In genomic region chr16:68910051-68910450, GRCh38 we compare ENCODE assay signal across 21 cellular contexts.
DNase-seq lines count a peak whose midpoint lies in the region; ATAC-seq and TF ChIP-seq lines count a peak whose summit lies in the region.
"Had no signal": no experiment of that assay in that cellular context is flagged by ENCODE, and none has a peak within 500 bp of the region (broad histone marks: within the 10 kb centered on the region; RNA-seq: fewer than 3 reads in every experiment).

No MANE protein-coding gene starts in this region.

- H3K4me3 Mint-ChIP-seq in neural crest cell = no peak overlapping the region
- H3K4me3 Mint-ChIP-seq in activated CD4-positive, alpha-beta memory T cell treated with anti-CD3 and anti-CD28 coated beads, Interleukin-2, amount 10 ng/mL, durations not matched to agents 7 days and 5 days = no peak overlapping the region
- H3K4me3 Mint-ChIP-seq in natural killer cell treated with Interleukin-12 subunit alpha and Interleukin-12 subunit beta and Interleukin-15 and Interleukin-18, amount 100 ng/mL, for 72 hours = no peak overlapping the region
- H3K4me3 Mint-ChIP-seq: activated CD8-positive, alpha-beta T cell treated with anti-CD3 and anti-CD28 coated beads for 36 hours; stimulated activated memory B cell treated with anti-CD40 and anti-IgM and Interleukin-4, amounts not matched to agents 10 μg/mL and 1 μg/mL and 100 μg/mL, for 72 hours had no signal

- CTCF ChIA-PET in activated CD4-positive, alpha-beta memory T cell treated with anti-CD3 and anti-CD28 coated beads, Interleukin-2, amount 10 ng/mL, durations not matched to agents 7 days and 5 days (lab: Charles Lee) = no interaction called here

- DNase-seq in DMS153 treated with DMSO at 0.1 percent for 48 hours (lab: John Stamatoyannopoulos, UW; ENCODE audit: unreplicated experiment) = peak; percentile 26
- DNase-seq in NCI-H146 (lab: John Stamatoyannopoulos, UW) = peak; percentile 82
- peak; percentile 3 for DNase-seq in NCI-H774 (lab: John Stamatoyannopoulos, UW)
- peak; percentile 3 for DNase-seq in neural crest cell (ENCODE audit: low read depth, low spot score)
- DNase-seq in GM19238 (ENCODE audit: insufficient read length, low spot score) = no peak
- DNase-seq in activated CD4-positive, alpha-beta memory T cell treated with anti-CD3 and anti-CD28 coated beads, Interleukin-2, amount 10 ng/mL, durations not matched to agents 7 days and 5 days = no peak
- no peak for DNase-seq in natural killer cell treated with Interleukin-12 subunit alpha and Interleukin-12 subunit beta and Interleukin-15 and Interleukin-18, amount 100 ng/mL, for 72 hours (ENCODE audit: low spot score)
- DNase-seq: activated CD4-positive, CD25-positive, alpha-beta regulatory T cell; activated CD8-positive, alpha-beta T cell treated with anti-CD3 and anti-CD28 coated beads for 36 hours; activated naive CD4-positive, alpha-beta T cell treated with Interleukin-2 at 50 U/mL for 16 hours; activated T-cell treated with anti-CD3 and anti-CD28 coated beads, Interleukin-2, amount 50 U/mL, for 1 hour; dermis blood vessel endothelial cell; DMS53; GF-D8; lower lobe of right lung; NCI-H226; ovary; T1000 had no signal

- no peaks in the 10 kb centered on the region for H3K9me3 Mint-ChIP-seq in neural crest cell
- no peaks in the 10 kb centered on the region for H3K9me3 Mint-ChIP-seq in activated CD4-positive, alpha-beta memory T cell treated with anti-CD3 and anti-CD28 coated beads, Interleukin-2, amount 10 ng/mL, durations not matched to agents 7 days and 5 days
- no peaks in the 10 kb centered on the region for H3K9me3 Mint-ChIP-seq in natural killer cell treated with Interleukin-12 subunit alpha and Interleukin-12 subunit beta and Interleukin-15 and Interleukin-18, amount 100 ng/mL, for 72 hours
- H3K9me3 Mint-ChIP-seq: activated CD8-positive, alpha-beta T cell treated with anti-CD3 and anti-CD28 coated beads for 36 hours; stimulated activated memory B cell treated with anti-CD40 and anti-IgM and Interleukin-4, amounts not matched to agents 10 μg/mL and 1 μg/mL and 100 μg/mL, for 72 hours had no signal

- ATAC-seq in HG02885 (IDR thresholded peaks at IDR 0.05; ENCODE audit: poor library complexity, unreplicated experiment) = no peak
- no peak for ATAC-seq in natural killer cell treated with Interleukin-12 subunit alpha and Interleukin-12 subunit beta and Interleukin-15 and Interleukin-18, amount 100 ng/mL, for 72 hours
- ATAC-seq: activated CD8-positive, alpha-beta T cell treated with anti-CD3 and anti-CD28 coated beads for 36 hours; K562; lower lobe of right lung; stimulated activated memory B cell treated with anti-CD40 and anti-IgM and Interleukin-4, amounts not matched to agents 10 μg/mL and 1 μg/mL and 100 μg/mL, for 72 hours had no signal

- H3K4me1 Mint-ChIP-seq in neural crest cell = peaks cover 20% of the 10 kb centered on the region
- H3K4me1 Mint-ChIP-seq in activated CD4-positive, alpha-beta memory T cell treated with anti-CD3 and anti-CD28 coated beads, Interleukin-2, amount 10 ng/mL, durations not matched to agents 7 days and 5 days = no peaks in the 10 kb centered on the region
- no peaks in the 10 kb centered on the region for H3K4me1 Mint-ChIP-seq in natural killer cell treated with Interleukin-12 subunit alpha and Interleukin-12 subunit beta and Interleukin-15 and Interleukin-18, amount 100 ng/mL, for 72 hours (ENCODE audit: low read depth in 2 of 2)
- H3K4me1 Mint-ChIP-seq: stimulated activated memory B cell treated with anti-CD40 and anti-IgM and Interleukin-4, amounts not matched to agents 10 μg/mL and 1 μg/mL and 100 μg/mL, for 72 hours had no signal

- H3K27ac Mint-ChIP-seq in neural crest cell (ENCODE audit: unreplicated experiment) = no peak overlapping the region
- no peak overlapping the region for H3K27ac Mint-ChIP-seq in activated CD4-positive, alpha-beta memory T cell treated with anti-CD3 and anti-CD28 coated beads, Interleukin-2, amount 10 ng/mL, durations not matched to agents 7 days and 5 days
- no peak overlapping the region for H3K27ac Mint-ChIP-seq in natural killer cell treated with Interleukin-12 subunit alpha and Interleukin-12 subunit beta and Interleukin-15 and Interleukin-18, amount 100 ng/mL, for 72 hours
- H3K27ac Mint-ChIP-seq: activated CD8-positive, alpha-beta T cell treated with anti-CD3 and anti-CD28 coated beads for 36 hours; stimulated activated memory B cell treated with anti-CD40 and anti-IgM and Interleukin-4, amounts not matched to agents 10 μg/mL and 1 μg/mL and 100 μg/mL, for 72 hours had no signal

- H3K27me3 Mint-ChIP-seq in neural crest cell (ENCODE audit: low read depth) = peaks cover 10% of the 10 kb centered on the region
- H3K27me3 Mint-ChIP-seq in activated CD4-positive, alpha-beta memory T cell treated with anti-CD3 and anti-CD28 coated beads, Interleukin-2, amount 10 ng/mL, durations not matched to agents 7 days and 5 days = no peaks in the 10 kb centered on the region
- H3K27me3 Mint-ChIP-seq in natural killer cell treated with Interleukin-12 subunit alpha and Interleukin-12 subunit beta and Interleukin-15 and Interleukin-18, amount 100 ng/mL, for 72 hours = no peaks in the 10 kb centered on the region
- H3K27me3 Mint-ChIP-seq: activated CD8-positive, alpha-beta T cell treated with anti-CD3 and anti-CD28 coated beads for 36 hours; stimulated activated memory B cell treated with anti-CD40 and anti-IgM and Interleukin-4, amounts not matched to agents 10 μg/mL and 1 μg/mL and 100 μg/mL, for 72 hours had no signal

- no peak for TF ChIP-seq CTCF in neural crest cell (conservative IDR thresholded peaks at IDR 0.05)

- H3K36me3 Mint-ChIP-seq in neural crest cell (ENCODE audit: low read depth) = peaks cover 2% of the 10 kb centered on the region
- H3K36me3 Mint-ChIP-seq in activated CD4-positive, alpha-beta memory T cell treated with anti-CD3 and anti-CD28 coated beads, Interleukin-2, amount 10 ng/mL, durations not matched to agents 7 days and 5 days (ENCODE audit: low read depth) = peaks cover 7% of the 10 kb centered on the region
- H3K36me3 Mint-ChIP-seq in natural killer cell treated with Interleukin-12 subunit alpha and Interleukin-12 subunit beta and Interleukin-15 and Interleukin-18, amount 100 ng/mL, for 72 hours = no peaks in the 10 kb centered on the region

- POLR2A ChIA-PET in activated CD4-positive, alpha-beta memory T cell treated with anti-CD3 and anti-CD28 coated beads, Interleukin-2, amount 10 ng/mL, durations not matched to agents 7 days and 5 days (lab: Charles Lee) = no interaction called here

Comparison
In these comparisons a context has a peak if more than half of its experiments do, and no peak if none do; other contexts are left out.
1. DNase-seq: peak in DMS153 treated with DMSO at 0.1 percent for 48 hours (single experiment), NCI-H146 (single experiment), NCI-H774 (single experiment) and neural crest cell (single experiment); none in GM19238 (single experiment), activated CD4-positive, alpha-beta memory T cell treated with anti-CD3 and anti-CD28 coated beads, Interleukin-2, amount 10 ng/mL, durations not matched to agents 7 days and 5 days (single experiment) and natural killer cell treated with Interleukin-12 subunit alpha and Interleukin-12 subunit beta and Interleukin-15 and Interleukin-18, amount 100 ng/mL, for 72 hours (single experiment).